21 cellular contexts compared by ENCODE assay signal in the genomic region with DNA sequence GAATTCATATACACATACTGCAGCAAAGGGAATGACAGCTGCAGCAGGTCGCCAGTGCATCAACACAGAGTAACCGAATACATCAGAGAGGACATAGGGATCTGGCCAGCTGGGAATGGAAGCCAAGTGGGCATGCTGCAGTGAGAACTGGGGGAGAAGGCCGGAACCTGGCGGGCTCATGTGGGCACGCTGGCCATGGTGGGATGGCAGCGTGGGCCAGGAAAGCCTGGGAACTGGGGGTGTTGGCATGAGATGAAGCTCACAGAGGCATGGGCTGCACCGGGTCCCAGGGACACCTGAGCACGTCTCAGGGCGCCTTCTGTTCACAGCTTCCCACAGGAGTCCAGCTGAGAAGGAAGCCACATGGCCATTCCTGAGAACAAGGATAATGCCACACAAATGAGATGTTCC.
DNase-seq lines count a peak whose midpoint lies in the region; ATAC-seq and TF ChIP-seq lines count a peak whose summit lies in the region.
"Had no signal": no experiment of that assay in that cellular context is flagged by ENCODE, and none has a peak within 500 bp of the region (broad histone marks: within the 10 kb centered on the region; RNA-seq: fewer than 3 reads in every experiment).

No MANE protein-coding gene starts in this region.

- peak overlapping the region; percentile 25 to 85 (median 75) for H3K9ac ChIP-seq in skeletal muscle tissue (ENCODE audit: low read depth in 1 of 3, low read length in 3 of 3)
- H3K9ac ChIP-seq: GM23248 had no signal

- TF ChIP-seq CTCF in osteocyte (IDR thresholded peaks at IDR 0.05), result no peak
- no peak for TF ChIP-seq CTCF in natural killer cell (IDR thresholded peaks at IDR 0.05)

- H3K27ac ChIP-seq in SJCRH30, result peak overlapping the region; percentile 64
- H3K27ac ChIP-seq in skeletal muscle tissue (ENCODE audit: low read depth, low read length), result peak overlapping the region; percentile 78
- H3K27ac ChIP-seq: GM23248, Peyer's patch had no signal

- ATAC-seq in sciatic nerve (no peak), natural killer cell (no peak)

- H3K36me3 Mint-ChIP-seq in osteocyte (ENCODE audit: unreplicated experiment) (peaks cover 2% of the 10 kb centered on the region), natural killer cell (no peaks in the 10 kb centered on the region)
- H3K36me3 Mint-ChIP-seq: CD4-positive, CD25-positive, alpha-beta regulatory T cell had no signal

- H3K4me3 Mint-ChIP-seq in osteocyte (ENCODE audit: unreplicated experiment) (no peak overlapping the region), natural killer cell (no peak overlapping the region)
- H3K4me3 Mint-ChIP-seq: CD4-positive, CD25-positive, alpha-beta regulatory T cell had no signal

- peaks cover 47% of the 10 kb centered on the region for H3K4me1 ChIP-seq in SJCRH30
- peaks cover 33 to 43% (median 38%) of the 10 kb centered on the region in 3 donors for H3K4me1 ChIP-seq in skeletal muscle tissue (ENCODE audit: control insufficient read depth in 3 of 3, insufficient read depth in 3 of 3, low read length in 3 of 3)
- H3K4me1 ChIP-seq: HAP-1, Peyer's patch had no signal

- H3K36me3 ChIP-seq in SJCRH30, result no peaks in the 10 kb centered on the region
- no peaks in the 10 kb centered on the region for H3K36me3 ChIP-seq in skeletal muscle tissue (ENCODE audit: control insufficient read depth in 3 of 3, insufficient read depth in 3 of 3, low read length in 3 of 3)
- H3K36me3 ChIP-seq: BE2C, HAP-1, Peyer's patch had no signal

- peak; percentile 80 to 89 for DNase-seq in SJCRH30
- peak; percentile 77 for DNase-seq in left kidney (ENCODE audit: low read depth, low spot score)
- DNase-seq in osteocyte (ENCODE audit: extremely low spot score, unreplicated experiment), result no peak
- DNase-seq in sciatic nerve (ENCODE audit: low spot score), result no peak
- DNase-seq in natural killer cell, result no peak
- DNase-seq in OCI-M2 (lab: John Stamatoyannopoulos, UW; ENCODE audit: unreplicated experiment), result no peak
- DNase-seq: BE2C; CD4-positive, CD25-positive, alpha-beta regulatory T cell; DMS79; GM23248; KBM-7; NCI-H1092; NCI-H1436; NCI-H1930; NCI-H226; NCI-H510A treated with DMSO at 0.1 percent for 48 hours; NCI-H774; NK-92 treated with Interleukin-12 subunit alpha and Interleukin-12 subunit beta, amount 100 ng/mL, for 24 hours; Peyer's patch had no signal

- H3K9me3 Mint-ChIP-seq in osteocyte (ENCODE audit: unreplicated experiment) (no peaks in the 10 kb centered on the region), natural killer cell (no peaks in the 10 kb centered on the region)

- H3K4me3 ChIP-seq in SJCRH30, result peak overlapping the region; percentile 7; the same call in 1 of the 2 replicates
- H3K4me3 ChIP-seq in skeletal muscle tissue (ENCODE audit: low read length in 3 of 3), result peak overlapping the region; percentile 51 to 60 (median 58)
- H3K4me3 ChIP-seq: GM23248, HAP-1, Peyer's patch had no signal

- H3K27ac Mint-ChIP-seq in osteocyte (ENCODE audit: unreplicated experiment), result peak overlapping the region; percentile 35
- H3K27ac Mint-ChIP-seq in natural killer cell, result no peak overlapping the region
- H3K27ac Mint-ChIP-seq: CD4-positive, CD25-positive, alpha-beta regulatory T cell had no signal

- H3K9me3 ChIP-seq in SJCRH30 (replicated peaks), result no peaks in the 10 kb centered on the region
- H3K9me3 ChIP-seq in skeletal muscle tissue (ENCODE audit: control insufficient read depth in 3 of 3, low read length in 3 of 3), result peaks cover 0 to 4% (median 0%) of the 10 kb centered on the region in 3 donors
- H3K9me3 ChIP-seq: BE2C, HAP-1, Peyer's patch had no signal

- intact Hi-C loops in sciatic nerve (cut with DNase I), result no loop called here
- intact Hi-C loops in natural killer cell (cut with micrococcal nuclease), result no loop called here

- H3K27me3 ChIP-seq in SJCRH30 (no peaks in the 10 kb centered on the region), skeletal muscle tissue (ENCODE audit: control insufficient read depth in 3 of 3, insufficient read depth in 3 of 3, low read length in 3 of 3) (no peaks in the 10 kb centered on the region)
- H3K27me3 ChIP-seq: BE2C, Peyer's patch had no signal

- H3K4me1 Mint-ChIP-seq in osteocyte (ENCODE audit: unreplicated experiment) (peaks cover 35% of the 10 kb centered on the region), natural killer cell (no peaks in the 10 kb centered on the region)
- H3K4me1 Mint-ChIP-seq: CD4-positive, CD25-positive, alpha-beta regulatory T cell had no signal

- no peaks in the 10 kb centered on the region for H3K27me3 Mint-ChIP-seq in osteocyte (ENCODE audit: unreplicated experiment)
- H3K27me3 Mint-ChIP-seq in natural killer cell (ENCODE audit: low read depth in 2 of 2), result peaks cover 13 to 18% of the 10 kb centered on the region in 2 donors

Comparison
In these comparisons a context has a peak if more than half of its experiments do, and no peak if none do; other contexts are left out.
1. DNase-seq: peak in SJCRH30 (2 of 2) and left kidney (single experiment); none in osteocyte (single experiment), sciatic nerve (single experiment), natural killer cell (single experiment) and OCI-M2 (single experiment).